Comparison of ENCODE assay signal across 8 cellular contexts in the genomic region with DNA sequence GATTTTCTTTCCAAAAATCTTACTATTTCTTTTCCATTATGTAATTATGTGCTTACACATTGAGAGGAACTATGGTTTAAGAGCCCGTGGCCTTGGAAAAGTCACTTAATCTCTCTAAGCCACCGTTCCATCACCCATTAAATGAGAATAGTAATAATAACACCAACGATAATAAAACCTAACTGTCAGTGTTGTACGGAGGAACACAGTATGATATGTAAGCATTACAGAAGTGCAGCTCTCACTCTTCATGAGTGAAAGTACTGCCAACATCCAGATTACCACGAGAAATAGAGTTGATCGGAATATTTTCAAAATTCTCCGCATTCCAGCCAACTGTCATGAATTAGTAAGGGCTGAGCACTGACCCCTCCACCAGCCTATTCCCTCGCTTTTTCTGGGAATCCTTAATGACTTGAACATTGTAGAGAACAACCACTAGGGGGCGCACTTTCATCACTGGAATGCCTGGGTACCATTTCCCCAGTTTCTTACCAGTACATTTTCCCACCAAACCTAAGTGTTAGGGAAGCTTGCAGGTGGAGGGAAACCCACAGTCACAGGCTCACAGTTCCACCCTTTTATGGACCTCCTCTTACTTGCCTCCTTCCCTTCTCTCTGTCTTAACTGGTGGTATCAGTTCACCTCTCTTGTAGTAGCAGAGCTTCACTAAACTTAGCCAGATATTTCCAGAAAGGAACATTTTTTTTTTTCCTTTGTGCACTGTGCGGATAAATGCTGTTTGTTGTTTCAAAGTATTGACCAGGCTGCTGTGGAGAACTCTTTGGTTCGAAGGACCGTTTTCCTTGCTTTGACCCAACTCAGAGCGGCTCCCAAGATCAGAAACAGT. TPM values are rescaled to one million over a fixed set of nuclear protein-coding genes. Genes with fewer than 3 reads are reported as not detected.
DNase-seq lines count a peak whose midpoint lies in the region; ATAC-seq and TF ChIP-seq lines count a peak whose summit lies in the region.

No MANE protein-coding gene starts in this region.

- H3K4me1 Mint-ChIP-seq in activated CD4-positive, alpha-beta memory T cell treated with anti-CD3 and anti-CD28 coated beads, Interleukin-2, amount 10 ng/mL, durations not matched to agents 7 days and 5 days = peaks cover 15% of the 10 kb centered on the region

- TF ChIP-seq CTCF in AG04450 (IDR thresholded peaks at IDR 0.05; ENCODE audit: low read depth, low read length) (peak; percentile 69), fibroblast of mammary gland (conservative IDR thresholded peaks at IDR 0.05; ENCODE audit: control insufficient read depth, insufficient read depth, low read depth, low read length) (peak; percentile 68), parathyroid adenoma (IDR thresholded peaks at IDR 0.05) (peak; percentile 62)

- no peak overlapping the region for H2AFZ ChIP-seq in parathyroid adenoma

- H3K9ac ChIP-seq in parathyroid adenoma = no peak overlapping the region

- H3K9me3 ChIP-seq in AG04450 (ENCODE audit: control insufficient read depth, insufficient read depth, low read length) (no peaks in the 10 kb centered on the region), parathyroid adenoma (ENCODE audit: control insufficient read depth, low read length) (no peaks in the 10 kb centered on the region)

- H3K27ac Mint-ChIP-seq in activated CD4-positive, alpha-beta memory T cell treated with anti-CD3 and anti-CD28 coated beads, Interleukin-2, amount 10 ng/mL, durations not matched to agents 7 days and 5 days = no peak overlapping the region

- no peaks in the 10 kb centered on the region for H3K9me3 Mint-ChIP-seq in activated CD4-positive, alpha-beta memory T cell treated with anti-CD3 and anti-CD28 coated beads, Interleukin-2, amount 10 ng/mL, durations not matched to agents 7 days and 5 days

- H3K79me2 ChIP-seq in parathyroid adenoma = no peaks in the 10 kb centered on the region

- no peak overlapping the region for H3K27ac ChIP-seq in AG04450 (ENCODE audit: low read depth, low read length)
- H3K27ac ChIP-seq in parathyroid adenoma = no peak overlapping the region

- no peak for DNase-seq in AG04450 (ENCODE audit: low read depth, low spot score)
- peak; percentile 25 for DNase-seq in GM04504 (ENCODE audit: low read depth)
- peak; percentile 36 for DNase-seq in NCI-H2196 treated with DMSO at 0.1 percent for 48 hours (lab: John Stamatoyannopoulos, UW; ENCODE audit: unreplicated experiment)
- peak; percentile 37 for DNase-seq in activated CD4-positive, alpha-beta memory T cell treated with anti-CD3 and anti-CD28 coated beads, Interleukin-2, amount 10 ng/mL, durations not matched to agents 7 days and 5 days
- DNase-seq in fibroblast of mammary gland (ENCODE audit: low read depth) = peak; percentile 64

- no peak overlapping the region for H3K4me3 Mint-ChIP-seq in activated CD4-positive, alpha-beta memory T cell treated with anti-CD3 and anti-CD28 coated beads, Interleukin-2, amount 10 ng/mL, durations not matched to agents 7 days and 5 days

- no peak overlapping the region for H3K4me2 ChIP-seq in parathyroid adenoma (ENCODE audit: low read length)

- POLR2A ChIA-PET in AG04450 (lab: Yijun Ruan, JAX) = no interaction called here
- POLR2A ChIA-PET in activated CD4-positive, alpha-beta memory T cell treated with anti-CD3 and anti-CD28 coated beads, Interleukin-2, amount 10 ng/mL, durations not matched to agents 7 days and 5 days (lab: Charles Lee) = interaction anchor here (0.8 kb wide), 1 partner anchor 47 kb away, joined by 3 read pairs; no protein-coding TSS in a partner anchor

- peaks cover 38% of the 10 kb centered on the region for H3K27me3 Mint-ChIP-seq in activated CD4-positive, alpha-beta memory T cell treated with anti-CD3 and anti-CD28 coated beads, Interleukin-2, amount 10 ng/mL, durations not matched to agents 7 days and 5 days

- peaks cover 11% of the 10 kb centered on the region for H3K27me3 ChIP-seq in AG04450 (ENCODE audit: control insufficient read depth, insufficient read depth, low read length)
- H3K27me3 ChIP-seq in parathyroid adenoma (ENCODE audit: control insufficient read depth, insufficient read depth, low read length) = no peaks in the 10 kb centered on the region

- CTCF ChIA-PET in AG04450 (lab: Charles Lee) = interaction anchor here (0.6 to 3.2 kb wide), 23 partner anchors 9 to 169 kb away, joined by 3 to 36 read pairs (median 5); no protein-coding TSS in a partner anchor
- CTCF ChIA-PET in activated CD4-positive, alpha-beta memory T cell treated with anti-CD3 and anti-CD28 coated beads, Interleukin-2, amount 10 ng/mL, durations not matched to agents 7 days and 5 days (lab: Charles Lee) = interaction anchor here (0.6 to 5.5 kb wide), 16 partner anchors 9 to 153 kb away, joined by 3 to 28 read pairs (median 4); partner anchors contain the start of genes ENTPD7 and GOT1

- no peak for ATAC-seq in HG02571 (IDR thresholded peaks at IDR 0.05; ENCODE audit: unreplicated experiment)
- no peak for ATAC-seq in HG03571 (IDR thresholded peaks at IDR 0.05; ENCODE audit: unreplicated experiment)

- H3K4me1 ChIP-seq in parathyroid adenoma = no peaks in the 10 kb centered on the region

- H3K4me3 ChIP-seq in AG04450 (ENCODE audit: low read depth, low read length) (no peak overlapping the region), fibroblast of mammary gland (ENCODE audit: control insufficient read depth, low read depth, low read length) (no peak overlapping the region), parathyroid adenoma (ENCODE audit: low read depth, low read length) (no peak overlapping the region)

- H3K36me3 ChIP-seq in parathyroid adenoma (ENCODE audit: control insufficient read depth, insufficient read depth, low read length) = no peaks in the 10 kb centered on the region

- no peaks in the 10 kb centered on the region for H3K36me3 Mint-ChIP-seq in activated CD4-positive, alpha-beta memory T cell treated with anti-CD3 and anti-CD28 coated beads, Interleukin-2, amount 10 ng/mL, durations not matched to agents 7 days and 5 days (ENCODE audit: low read depth)

RNA-seq across cellular contexts. Expression of gene NKX2-3, which starts 27.8 kb away (rescaled TPM):
- polyA plus RNA-seq in AG04450 (2011; rRNA removed) = not detected in 2 replicates
- not detected in 2 replicates for polyA minus RNA-seq in AG04450 (2011; rRNA and poly(A)+ RNA removed)
- not detected for total RNA-seq in activated CD4-positive, alpha-beta memory T cell treated with anti-CD3 and anti-CD28 coated beads, Interleukin-2, amount 10 ng/mL, durations not matched to agents 7 days and 5 days

RNA-seq across cellular contexts. Expression of gene SLC25A28, which starts 59.7 kb away (rescaled TPM):
- polyA plus RNA-seq in AG04450 (2011; rRNA removed) = 20.4 and 21.5 TPM in 2 replicates
- 24.3 and 33.6 TPM in 2 replicates for polyA minus RNA-seq in AG04450 (2011; rRNA and poly(A)+ RNA removed)
- total RNA-seq in activated CD4-positive, alpha-beta memory T cell treated with anti-CD3 and anti-CD28 coated beads, Interleukin-2, amount 10 ng/mL, durations not matched to agents 7 days and 5 days = 10 to 100 TPM; 66.7 to 67.9 TPM
